In genomic region chr7:154789404-154789803, GRCh38 we compare ENCODE assay signal across 1 cellular context.
TF ChIP-seq lines count a peak whose summit lies in the region.

No MANE protein-coding gene starts in this region.

TF ChIP-seq in GM23338, 12 proteins besides CTCF, POLR2A, EP300 and RAD21 (continued from another document):
- TF ChIP-seq REST (IDR thresholded peaks at IDR 0.05; ENCODE audit: unreplicated experiment) (no peak), JUNB (IDR thresholded peaks at IDR 0.05; ENCODE audit: unreplicated experiment) (no peak), CREB1 (CRISPR knock-in tag; IDR thresholded peaks at IDR 0.05; ENCODE audit: low read depth) (no peak), ETS1 (IDR thresholded peaks at IDR 0.05) (no peak), ZNF114 (CRISPR knock-in tag; IDR thresholded peaks at IDR 0.05) (no peak), STAT1 (IDR thresholded peaks at IDR 0.05; ENCODE audit: unreplicated experiment) (no peak), EZH2phosphoT487 (IDR thresholded peaks at IDR 0.05; ENCODE audit: unreplicated experiment) (no peak)
TF ChIP-seq in GM23338: peak in this region for 0.
